ENCODE assay signal across 24 cellular contexts in the genomic region with DNA sequence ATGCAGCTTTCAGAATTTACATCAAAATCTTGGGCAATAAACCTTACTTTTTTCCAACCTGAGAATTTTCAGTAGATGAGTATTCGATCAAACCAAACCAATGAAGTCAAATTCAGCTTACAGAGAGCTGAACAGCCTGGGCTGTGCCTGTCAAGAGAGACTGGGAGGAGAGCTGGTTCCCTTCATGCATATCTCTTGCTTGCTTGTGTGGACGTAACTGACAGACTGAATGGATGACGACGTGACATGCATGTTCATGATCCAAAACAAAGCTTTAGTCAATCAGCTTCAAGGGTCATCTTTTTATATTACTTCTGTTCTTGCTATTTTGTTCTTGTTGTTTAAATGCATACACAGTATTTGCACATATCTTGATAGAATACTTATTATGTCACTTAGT.
A peak's percentile ranks its signal among the peaks of the same experiment; 100 is the strongest.
DNase-seq lines count a peak whose midpoint lies in the region; ATAC-seq and TF ChIP-seq lines count a peak whose summit lies in the region.
"Had no signal": no experiment of that assay in that cellular context is flagged by ENCODE, and none has a peak within 500 bp of the region (broad histone marks: within the 10 kb centered on the region; RNA-seq: fewer than 3 reads in every experiment).

No MANE protein-coding gene starts in this region.

- H3K9me3 Mint-ChIP-seq in activated T-helper 17 cell treated with anti-CD3 and anti-CD28 coated beads, Interleukin-2, amount 50 U/mL, for 72 hours = no peaks in the 10 kb centered on the region
- no peaks in the 10 kb centered on the region for H3K9me3 Mint-ChIP-seq in naive thymus-derived CD8-positive, alpha-beta T cell
- H3K9me3 Mint-ChIP-seq: activated CD8-positive, alpha-beta T cell treated with anti-CD3 and anti-CD28 coated beads for 36 hours; activated naive CD4-positive, alpha-beta T cell treated with anti-CD3 and anti-CD28 coated beads for 36 hours; activated T-cell treated with anti-CD3 and anti-CD28 coated beads, Interleukin-2, amount 50 U/mL, for 24 hours; IgD-negative memory B cell; stimulated activated naive CD8-positive, alpha-beta T cell treated with anti-CD3 and anti-CD28 coated beads, Interleukin-15, Interleukin-2, amounts not matched to agents 100 ng/mL and 50 ng/mL, for 24 hours; type B pancreatic cell had no signal

- H3K27me3 Mint-ChIP-seq in activated T-helper 17 cell treated with anti-CD3 and anti-CD28 coated beads, Interleukin-2, amount 50 U/mL, for 72 hours = peaks cover 4% of the 10 kb centered on the region
- peaks cover 0 to 1% (median 0%) of the 10 kb centered on the region in 5 donors for H3K27me3 Mint-ChIP-seq in naive thymus-derived CD8-positive, alpha-beta T cell
- H3K27me3 Mint-ChIP-seq: stimulated activated naive CD8-positive, alpha-beta T cell treated with anti-CD3 and anti-CD28 coated beads, Interleukin-15, Interleukin-2, amounts not matched to agents 100 ng/mL and 50 ng/mL, for 24 hours; type B pancreatic cell had no signal

- H3K27me3 ChIP-seq in colonic mucosa = no peaks in the 10 kb centered on the region

- H3K4me3 ChIP-seq in colonic mucosa = no peak overlapping the region
- H3K4me3 ChIP-seq: lower lobe of right lung, SK-N-MC had no signal

- no peak overlapping the region for H3K9ac ChIP-seq in colonic mucosa (ENCODE audit: low read depth in 2 of 2, low read length in 2 of 2)
- H3K9ac ChIP-seq: parathyroid adenoma had no signal

- H3K36me3 ChIP-seq in colonic mucosa = no peaks in the 10 kb centered on the region
- H3K36me3 ChIP-seq: lower lobe of right lung had no signal

- H3K4me1 ChIP-seq in colonic mucosa = no peaks in the 10 kb centered on the region
- H3K4me1 ChIP-seq: lower lobe of right lung, parathyroid adenoma had no signal

- H3K27ac Mint-ChIP-seq in activated T-helper 17 cell treated with anti-CD3 and anti-CD28 coated beads, Interleukin-2, amount 50 U/mL, for 72 hours = no peak overlapping the region
- no peak overlapping the region for H3K27ac Mint-ChIP-seq in naive thymus-derived CD8-positive, alpha-beta T cell
- H3K27ac Mint-ChIP-seq: activated CD8-positive, alpha-beta T cell treated with anti-CD3 and anti-CD28 coated beads for 36 hours; activated naive CD4-positive, alpha-beta T cell treated with anti-CD3 and anti-CD28 coated beads for 36 hours; activated T-cell treated with anti-CD3 and anti-CD28 coated beads, Interleukin-2, amount 50 U/mL, for 24 hours; IgD-negative memory B cell; stimulated activated naive CD8-positive, alpha-beta T cell treated with anti-CD3 and anti-CD28 coated beads, Interleukin-15, Interleukin-2, amounts not matched to agents 100 ng/mL and 50 ng/mL, for 24 hours; type B pancreatic cell had no signal

- H3K27ac ChIP-seq in colonic mucosa = no peak overlapping the region
- H3K27ac ChIP-seq: lower lobe of right lung, parathyroid adenoma, SK-N-MC had no signal

- DNase-seq in NCI-H345 (lab: John Stamatoyannopoulos, UW) (peak; percentile 49), NCI-H345 treated with DMSO at 0.1 percent for 48 hours (lab: John Stamatoyannopoulos, UW; ENCODE audit: unreplicated experiment) (no peak), NCI-H526 (lab: John Stamatoyannopoulos, UW) (peak; percentile 9 to 52), globus pallidus (ENCODE audit: low spot score) (peak; percentile 77), retina (peak; percentile 82), colonic mucosa (no peak)
- no peak for DNase-seq in naive thymus-derived CD8-positive, alpha-beta T cell
- DNase-seq: activated CD4-positive, CD25-positive, alpha-beta regulatory T cell; activated CD8-positive, alpha-beta T cell treated with anti-CD3 and anti-CD28 coated beads for 36 hours; activated naive CD4-positive, alpha-beta T cell treated with anti-CD3 and anti-CD28 coated beads for 36 hours; activated T-cell treated with anti-CD3 and anti-CD28 coated beads, Interleukin-2, amount 50 U/mL, for 24 hours; cerebellar nuclear complex; DMS 273 treated with DMSO at 0.1 percent for 48 hours; effector CD4-positive, alpha-beta T cell; lower lobe of right lung; NCI-H69; stimulated activated CD4-positive, alpha-beta T cell treated with anti-CD3 and anti-CD28 coated beads, Interleukin-1b, Interleukin-23, amount 100 ng/mL, for 48 hours had no signal

- no peak overlapping the region for H3K4me3 Mint-ChIP-seq in activated T-helper 17 cell treated with anti-CD3 and anti-CD28 coated beads, Interleukin-2, amount 50 U/mL, for 72 hours
- H3K4me3 Mint-ChIP-seq in naive thymus-derived CD8-positive, alpha-beta T cell = no peak overlapping the region
- H3K4me3 Mint-ChIP-seq: activated CD8-positive, alpha-beta T cell treated with anti-CD3 and anti-CD28 coated beads for 36 hours; activated naive CD4-positive, alpha-beta T cell treated with anti-CD3 and anti-CD28 coated beads for 36 hours; activated T-cell treated with anti-CD3 and anti-CD28 coated beads, Interleukin-2, amount 50 U/mL, for 24 hours; IgD-negative memory B cell; stimulated activated naive CD8-positive, alpha-beta T cell treated with anti-CD3 and anti-CD28 coated beads, Interleukin-15, Interleukin-2, amounts not matched to agents 100 ng/mL and 50 ng/mL, for 24 hours; type B pancreatic cell had no signal

- intact Hi-C loops in colonic mucosa (cut with DNase I) = no loop called here

- POLR2A ChIA-PET in naive thymus-derived CD8-positive, alpha-beta T cell (lab: Charles Lee) = no interaction called here

- TF ChIP-seq CTCF in colonic mucosa (IDR thresholded peaks at IDR 0.05) = no peak

- H3K36me3 Mint-ChIP-seq in activated T-helper 17 cell treated with anti-CD3 and anti-CD28 coated beads, Interleukin-2, amount 50 U/mL, for 72 hours (ENCODE audit: low read depth) = no peaks in the 10 kb centered on the region
- H3K36me3 Mint-ChIP-seq in naive thymus-derived CD8-positive, alpha-beta T cell = peaks cover 0 to 1% (median 0%) of the 10 kb centered on the region in 3 donors

- H3K9me3 ChIP-seq in colonic mucosa = no peaks in the 10 kb centered on the region
- H3K9me3 ChIP-seq: lower lobe of right lung had no signal

- no peak for ATAC-seq in activated T-helper 17 cell treated with anti-CD3 and anti-CD28 coated beads, Interleukin-2, amount 50 U/mL, for 72 hours (replicated peaks)
- no peak for ATAC-seq in naive thymus-derived CD8-positive, alpha-beta T cell
- ATAC-seq: activated CD8-positive, alpha-beta T cell treated with anti-CD3 and anti-CD28 coated beads for 36 hours; lower lobe of right lung; Panc1 had no signal

- no peaks in the 10 kb centered on the region for H3K4me1 Mint-ChIP-seq in activated T-helper 17 cell treated with anti-CD3 and anti-CD28 coated beads, Interleukin-2, amount 50 U/mL, for 72 hours
- H3K4me1 Mint-ChIP-seq in naive thymus-derived CD8-positive, alpha-beta T cell = no peaks in the 10 kb centered on the region
- H3K4me1 Mint-ChIP-seq: IgD-negative memory B cell had no signal

Comparison
In these comparisons a context has a peak if more than half of its experiments do, and no peak if none do; other contexts are left out.
1. DNase-seq: peak in NCI-H345 (single experiment), NCI-H526 (2 of 2), globus pallidus (single experiment) and retina (single experiment); none in NCI-H345 treated with DMSO at 0.1 percent for 48 hours (single experiment), colonic mucosa (single experiment) and naive thymus-derived CD8-positive, alpha-beta T cell (0 of 10).